In the genomic region with DNA sequence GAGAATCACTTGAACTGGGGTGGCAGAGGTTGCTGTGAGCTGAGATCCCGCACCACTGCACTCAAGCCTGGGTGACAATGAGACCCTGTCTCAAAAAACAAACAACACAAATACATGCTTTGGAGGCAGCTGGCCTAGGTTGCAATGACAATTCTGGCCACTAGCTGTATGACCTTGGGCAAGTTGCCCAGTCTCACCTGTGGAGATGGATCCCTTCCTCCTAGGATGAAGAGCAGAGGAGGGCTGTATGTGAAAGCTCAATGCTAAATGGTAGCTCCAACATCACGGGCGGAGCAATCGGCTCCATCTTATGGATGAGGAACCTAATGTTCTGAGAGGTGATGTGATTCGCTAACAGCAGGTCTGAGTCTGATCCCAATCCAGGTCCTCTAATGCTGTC, we compare ENCODE assay signal across 2 cellular contexts.
TF ChIP-seq lines count a peak whose summit lies in the region.

No MANE protein-coding gene starts in this region.

TF ChIP-seq in SK-N-SH, 30 proteins besides CTCF, POLR2A, EP300 and RAD21 (continued from another document):
- TF ChIP-seq, protein P1, sequence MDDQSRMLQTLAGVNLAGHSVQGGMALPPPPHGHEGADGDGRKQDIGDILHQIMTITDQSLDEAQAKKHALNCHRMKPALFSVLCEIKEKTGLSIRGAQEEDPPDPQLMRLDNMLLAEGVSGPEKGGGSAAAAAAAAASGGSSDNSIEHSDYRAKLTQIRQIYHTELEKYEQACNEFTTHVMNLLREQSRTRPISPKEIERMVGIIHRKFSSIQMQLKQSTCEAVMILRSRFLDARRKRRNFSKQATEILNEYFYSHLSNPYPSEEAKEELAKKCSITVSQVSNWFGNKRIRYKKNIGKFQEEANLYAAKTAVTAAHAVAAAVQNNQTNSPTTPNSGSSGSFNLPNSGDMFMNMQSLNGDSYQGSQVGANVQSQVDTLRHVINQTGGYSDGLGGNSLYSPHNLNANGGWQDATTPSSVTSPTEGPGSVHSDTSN (IDR thresholded peaks at IDR 0.05): no peak
- TF ChIP-seq, protein P2, sequence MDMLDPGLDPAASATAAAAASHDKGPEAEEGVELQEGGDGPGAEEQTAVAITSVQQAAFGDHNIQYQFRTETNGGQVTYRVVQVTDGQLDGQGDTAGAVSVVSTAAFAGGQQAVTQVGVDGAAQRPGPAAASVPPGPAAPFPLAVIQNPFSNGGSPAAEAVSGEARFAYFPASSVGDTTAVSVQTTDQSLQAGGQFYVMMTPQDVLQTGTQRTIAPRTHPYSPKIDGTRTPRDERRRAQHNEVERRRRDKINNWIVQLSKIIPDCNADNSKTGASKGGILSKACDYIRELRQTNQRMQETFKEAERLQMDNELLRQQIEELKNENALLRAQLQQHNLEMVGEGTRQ (IDR thresholded peaks at IDR 0.05; ENCODE audit: borderline replicate concordance, low read depth, low read length): no peak
- TF ChIP-seq GATA2 (CRISPR knock-in tag; IDR thresholded peaks at IDR 0.05) (no peak), GABPA (IDR thresholded peaks at IDR 0.05; ENCODE audit: low read depth) (no peak), FOSL2 (IDR thresholded peaks at IDR 0.05; ENCODE audit: borderline replicate concordance, low read depth) (no peak), RXRA (IDR thresholded peaks at IDR 0.05; ENCODE audit: borderline replicate concordance, low read depth) (no peak), ELF1 (IDR thresholded peaks at IDR 0.05) (no peak), FOXM1 (IDR thresholded peaks at IDR 0.05; ENCODE audit: low read depth) (no peak), TEAD4 (IDR thresholded peaks at IDR 0.05; ENCODE audit: borderline replicate concordance, insufficient read depth) (no peak), RCOR1 (IDR thresholded peaks at IDR 0.05; ENCODE audit: low read length) (no peak)
- TF ChIP-seq, protein P3, sequence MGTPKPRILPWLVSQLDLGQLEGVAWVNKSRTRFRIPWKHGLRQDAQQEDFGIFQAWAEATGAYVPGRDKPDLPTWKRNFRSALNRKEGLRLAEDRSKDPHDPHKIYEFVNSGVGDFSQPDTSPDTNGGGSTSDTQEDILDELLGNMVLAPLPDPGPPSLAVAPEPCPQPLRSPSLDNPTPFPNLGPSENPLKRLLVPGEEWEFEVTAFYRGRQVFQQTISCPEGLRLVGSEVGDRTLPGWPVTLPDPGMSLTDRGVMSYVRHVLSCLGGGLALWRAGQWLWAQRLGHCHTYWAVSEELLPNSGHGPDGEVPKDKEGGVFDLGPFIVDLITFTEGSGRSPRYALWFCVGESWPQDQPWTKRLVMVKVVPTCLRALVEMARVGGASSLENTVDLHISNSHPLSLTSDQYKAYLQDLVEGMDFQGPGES (IDR thresholded peaks at IDR 0.05; ENCODE audit: low read depth, low read length): no peak

TF ChIP-seq in SK-N-SH treated with all-trans-retinoic acid at 6 μM for 48 hours, 23 proteins besides CTCF, POLR2A, EP300 and RAD21 (continued from another document):
- TF ChIP-seq, protein P4, sequence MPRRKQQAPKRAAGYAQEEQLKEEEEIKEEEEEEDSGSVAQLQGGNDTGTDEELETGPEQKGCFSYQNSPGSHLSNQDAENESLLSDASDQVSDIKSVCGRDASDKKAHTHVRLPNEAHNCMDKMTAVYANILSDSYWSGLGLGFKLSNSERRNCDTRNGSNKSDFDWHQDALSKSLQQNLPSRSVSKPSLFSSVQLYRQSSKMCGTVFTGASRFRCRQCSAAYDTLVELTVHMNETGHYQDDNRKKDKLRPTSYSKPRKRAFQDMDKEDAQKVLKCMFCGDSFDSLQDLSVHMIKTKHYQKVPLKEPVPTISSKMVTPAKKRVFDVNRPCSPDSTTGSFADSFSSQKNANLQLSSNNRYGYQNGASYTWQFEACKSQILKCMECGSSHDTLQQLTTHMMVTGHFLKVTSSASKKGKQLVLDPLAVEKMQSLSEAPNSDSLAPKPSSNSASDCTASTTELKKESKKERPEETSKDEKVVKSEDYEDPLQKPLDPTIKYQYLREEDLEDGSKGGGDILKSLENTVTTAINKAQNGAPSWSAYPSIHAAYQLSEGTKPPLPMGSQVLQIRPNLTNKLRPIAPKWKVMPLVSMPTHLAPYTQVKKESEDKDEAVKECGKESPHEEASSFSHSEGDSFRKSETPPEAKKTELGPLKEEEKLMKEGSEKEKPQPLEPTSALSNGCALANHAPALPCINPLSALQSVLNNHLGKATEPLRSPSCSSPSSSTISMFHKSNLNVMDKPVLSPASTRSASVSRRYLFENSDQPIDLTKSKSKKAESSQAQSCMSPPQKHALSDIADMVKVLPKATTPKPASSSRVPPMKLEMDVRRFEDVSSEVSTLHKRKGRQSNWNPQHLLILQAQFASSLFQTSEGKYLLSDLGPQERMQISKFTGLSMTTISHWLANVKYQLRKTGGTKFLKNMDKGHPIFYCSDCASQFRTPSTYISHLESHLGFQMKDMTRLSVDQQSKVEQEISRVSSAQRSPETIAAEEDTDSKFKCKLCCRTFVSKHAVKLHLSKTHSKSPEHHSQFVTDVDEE (CRISPR knock-in tag; IDR thresholded peaks at IDR 0.05): no peak
- TF ChIP-seq, protein P5, sequence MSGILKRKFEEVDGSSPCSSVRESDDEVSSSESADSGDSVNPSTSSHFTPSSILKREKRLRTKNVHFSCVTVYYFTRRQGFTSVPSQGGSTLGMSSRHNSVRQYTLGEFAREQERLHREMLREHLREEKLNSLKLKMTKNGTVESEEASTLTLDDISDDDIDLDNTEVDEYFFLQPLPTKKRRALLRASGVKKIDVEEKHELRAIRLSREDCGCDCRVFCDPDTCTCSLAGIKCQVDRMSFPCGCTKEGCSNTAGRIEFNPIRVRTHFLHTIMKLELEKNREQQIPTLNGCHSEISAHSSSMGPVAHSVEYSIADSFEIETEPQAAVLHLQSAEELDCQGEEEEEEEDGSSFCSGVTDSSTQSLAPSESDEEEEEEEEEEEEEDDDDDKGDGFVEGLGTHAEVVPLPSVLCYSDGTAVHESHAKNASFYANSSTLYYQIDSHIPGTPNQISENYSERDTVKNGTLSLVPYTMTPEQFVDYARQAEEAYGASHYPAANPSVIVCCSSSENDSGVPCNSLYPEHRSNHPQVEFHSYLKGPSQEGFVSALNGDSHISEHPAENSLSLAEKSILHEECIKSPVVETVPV (CRISPR knock-in tag; IDR thresholded peaks at IDR 0.05): no peak
- TF ChIP-seq GLIS3 (CRISPR knock-in tag; IDR thresholded peaks at IDR 0.05): no peak
- TF ChIP-seq, protein P6, sequence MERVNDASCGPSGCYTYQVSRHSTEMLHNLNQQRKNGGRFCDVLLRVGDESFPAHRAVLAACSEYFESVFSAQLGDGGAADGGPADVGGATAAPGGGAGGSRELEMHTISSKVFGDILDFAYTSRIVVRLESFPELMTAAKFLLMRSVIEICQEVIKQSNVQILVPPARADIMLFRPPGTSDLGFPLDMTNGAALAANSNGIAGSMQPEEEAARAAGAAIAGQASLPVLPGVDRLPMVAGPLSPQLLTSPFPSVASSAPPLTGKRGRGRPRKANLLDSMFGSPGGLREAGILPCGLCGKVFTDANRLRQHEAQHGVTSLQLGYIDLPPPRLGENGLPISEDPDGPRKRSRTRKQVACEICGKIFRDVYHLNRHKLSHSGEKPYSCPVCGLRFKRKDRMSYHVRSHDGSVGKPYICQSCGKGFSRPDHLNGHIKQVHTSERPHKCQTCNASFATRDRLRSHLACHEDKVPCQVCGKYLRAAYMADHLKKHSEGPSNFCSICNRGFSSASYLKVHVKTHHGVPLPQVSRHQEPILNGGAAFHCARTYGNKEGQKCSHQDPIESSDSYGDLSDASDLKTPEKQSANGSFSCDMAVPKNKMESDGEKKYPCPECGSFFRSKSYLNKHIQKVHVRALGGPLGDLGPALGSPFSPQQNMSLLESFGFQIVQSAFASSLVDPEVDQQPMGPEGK (CRISPR knock-in tag; IDR thresholded peaks at IDR 0.05; ENCODE audit: borderline replicate concordance): no peak
TF ChIP-seq in SK-N-SH treated with all-trans-retinoic acid at 6 μM for 48 hours: peak in this region for 0.
